19 cellular contexts compared by ENCODE assay signal in genomic region chr11:68661697-68662603, GRCh38. TPM values are rescaled to one million over a fixed set of nuclear protein-coding genes. Genes with fewer than 3 reads are reported as not detected.
DNase-seq lines count a peak whose midpoint lies in the region; ATAC-seq and TF ChIP-seq lines count a peak whose summit lies in the region.
"Had no signal": no experiment of that assay in that cellular context is flagged by ENCODE, and none has a peak within 500 bp of the region (broad histone marks: within the 10 kb centered on the region; RNA-seq: fewer than 3 reads in every experiment).

No MANE protein-coding gene starts in this region.

- H3K27me3 ChIP-seq in right cardiac atrium (ENCODE audit: control insufficient read depth, insufficient read depth) = no peaks in the 10 kb centered on the region
- peaks cover 3% of the 10 kb centered on the region for H3K27me3 ChIP-seq in fibroblast of lung (ENCODE audit: control insufficient read depth, insufficient read depth, low read length)
- peaks cover 0 to 38% of the 10 kb centered on the region in 2 donors for H3K27me3 ChIP-seq in tibial artery
- H3K27me3 ChIP-seq: SJCRH30 had no signal

- no peak for ATAC-seq in Right ventricle myocardium superior (ENCODE audit: poor library complexity)
- ATAC-seq in right cardiac atrium = no peak
- no peak for ATAC-seq in GM19023 (IDR thresholded peaks at IDR 0.05; ENCODE audit: unreplicated experiment)
- no peak for ATAC-seq in GM18867 (IDR thresholded peaks at IDR 0.05; ENCODE audit: unreplicated experiment)

- H3K27ac ChIP-seq in right cardiac atrium (ENCODE audit: low read length) = no peak overlapping the region
- no peak overlapping the region for H3K27ac ChIP-seq in fibroblast of lung (ENCODE audit: insufficient read depth, low read length)
- no peak overlapping the region for H3K27ac ChIP-seq in tibial artery
- H3K27ac ChIP-seq: SJCRH30 had no signal

- peak overlapping the region; percentile 66 for H3K27ac Mint-ChIP-seq in nephron progenitor cell
- H3K27ac Mint-ChIP-seq: CD4-positive, alpha-beta T cell had no signal

- H2AFZ ChIP-seq in fibroblast of lung (ENCODE audit: low read length) = no peak overlapping the region

- peaks cover 9% of the 10 kb centered on the region for H3K9me3 Mint-ChIP-seq in nephron progenitor cell
- H3K9me3 Mint-ChIP-seq: CD4-positive, alpha-beta T cell had no signal

- no peaks in the 10 kb centered on the region for H3K36me3 ChIP-seq in fibroblast of lung (ENCODE audit: control insufficient read depth, insufficient read depth, low read length)
- no peaks in the 10 kb centered on the region for H3K36me3 ChIP-seq in tibial artery
- H3K36me3 ChIP-seq: SJCRH30 had no signal

- H3K4me1 Mint-ChIP-seq in nephron progenitor cell = peaks cover 22% of the 10 kb centered on the region

- H3K9me3 ChIP-seq in right cardiac atrium (ENCODE audit: control insufficient read depth, low read length) = no peaks in the 10 kb centered on the region
- no peaks in the 10 kb centered on the region for H3K9me3 ChIP-seq in fibroblast of lung (ENCODE audit: control insufficient read depth, insufficient read depth, low read depth, low read length)
- H3K9me3 ChIP-seq in tibial artery = no peaks in the 10 kb centered on the region

- H3K4me1 ChIP-seq in right cardiac atrium (ENCODE audit: control insufficient read depth, insufficient read depth, low read length) = no peaks in the 10 kb centered on the region
- H3K4me1 ChIP-seq in fibroblast of lung (ENCODE audit: control insufficient read depth, extremely low read depth, insufficient read depth, low read length) = peaks cover 11% of the 10 kb centered on the region
- peaks cover 0 to 5% (median 0%) of the 10 kb centered on the region in 4 donors for H3K4me1 ChIP-seq in tibial artery
- H3K4me1 ChIP-seq: Caco-2 had no signal

- H3K36me3 Mint-ChIP-seq in nephron progenitor cell (ENCODE audit: low read depth) = no peaks in the 10 kb centered on the region

- H3K4me2 ChIP-seq in fibroblast of lung (ENCODE audit: extremely low read depth, insufficient read depth, low read length) = no peak overlapping the region

- TF ChIP-seq CTCF in fibroblast of lung (conservative IDR thresholded peaks at IDR 0.05 in 1 of 2, IDR thresholded peaks at IDR 0.05 in 1 of 2; ENCODE audit: low read depth in 1 of 2, low read length in 2 of 2) (no peak), nephron progenitor cell (IDR thresholded peaks at IDR 0.05) (no peak), tibial artery (IDR thresholded peaks at IDR 0.05) (no peak)

- peak overlapping the region; percentile 13 for H3K4me3 Mint-ChIP-seq in nephron progenitor cell
- H3K4me3 Mint-ChIP-seq: CD4-positive, alpha-beta T cell had no signal

- H3K79me2 ChIP-seq in fibroblast of lung (ENCODE audit: control insufficient read depth, insufficient read depth, low read length) = no peaks in the 10 kb centered on the region

- DNase-seq in Right ventricle myocardium superior (peak; percentile 24), right cardiac atrium (no peak), fibroblast of lung (ENCODE audit: low read depth in 2 of 2) (peak; percentile 32 to 47), nephron progenitor cell (no peak), tibial artery (peak; percentile 18 to 50), HuH-7 (ENCODE audit: low spot score) (no peak)
- DNase-seq: 8988T; CD4-positive, alpha-beta T cell; GF-D8; NCI-H1417; NCI-H1930; NCI-H226; NCI-H524; SJCRH30 had no signal

- H4K20me1 ChIP-seq in fibroblast of lung (ENCODE audit: control insufficient read depth, extremely low read depth, insufficient read depth, low read length) = no peaks in the 10 kb centered on the region

- intact Hi-C loops in Right ventricle myocardium superior (cut with DNase I) = no loop called here
- intact Hi-C loops in right cardiac atrium (cut with DNase I) = no loop called here
- intact Hi-C loops in tibial artery (cut with DNase I; ENCODE audit: low total_unique reads) = no loop called here

- peaks cover 7% of the 10 kb centered on the region for H3K27me3 Mint-ChIP-seq in nephron progenitor cell (ENCODE audit: low read depth, poor library complexity)
- H3K27me3 Mint-ChIP-seq: CD4-positive, alpha-beta T cell had no signal

- H3K9ac ChIP-seq in fibroblast of lung (ENCODE audit: insufficient read depth, low read length) = no peak overlapping the region

- no peak overlapping the region for H3K4me3 ChIP-seq in right cardiac atrium (ENCODE audit: low read length)
- no peak overlapping the region for H3K4me3 ChIP-seq in fibroblast of lung (replicated peaks in 1 of 4; ENCODE audit: control extremely low read depth in 1 of 4, insufficient read depth in 1 of 4, low read depth in 3 of 4, low read length in 4 of 4)
- H3K4me3 ChIP-seq in tibial artery = no peak overlapping the region
- H3K4me3 ChIP-seq: SJCRH30 had no signal

- WGBS in right cardiac atrium = 79% methylated on average over 18 of the region's 18 CpGs

RNA-seq across cellular contexts. Expression of gene GAL, which starts 22.4 kb away (rescaled TPM):
- total RNA-seq in Right ventricle myocardium superior = not detected
- total RNA-seq in right cardiac atrium = not detected
- polyA plus RNA-seq in right cardiac atrium = 0.27 TPM
- 1.5 and 5.4 TPM in 2 replicates for total RNA-seq in fibroblast of lung
- 1.6 and 6.3 TPM in 2 replicates for polyA plus RNA-seq in fibroblast of lung
- 4.1 and 17.6 TPM in 2 replicates for polyA plus RNA-seq in fibroblast of lung (2012)
- polyA minus RNA-seq in fibroblast of lung (ENCODE audit: low replicate concordance) = 1.3 and 2.9 TPM in 2 replicates
- total RNA-seq: CD4-positive, alpha-beta T cell; M059J; RPMI7951; SJCRH30 had no signal

Comparison
In these comparisons a context has a peak if more than half of its experiments do, and no peak if none do; other contexts are left out.
1. DNase-seq: peak in Right ventricle myocardium superior (single experiment), fibroblast of lung (2 of 2) and tibial artery (2 of 2); none in right cardiac atrium (0 of 3), nephron progenitor cell (single experiment) and HuH-7 (single experiment).